In the genomic region with DNA sequence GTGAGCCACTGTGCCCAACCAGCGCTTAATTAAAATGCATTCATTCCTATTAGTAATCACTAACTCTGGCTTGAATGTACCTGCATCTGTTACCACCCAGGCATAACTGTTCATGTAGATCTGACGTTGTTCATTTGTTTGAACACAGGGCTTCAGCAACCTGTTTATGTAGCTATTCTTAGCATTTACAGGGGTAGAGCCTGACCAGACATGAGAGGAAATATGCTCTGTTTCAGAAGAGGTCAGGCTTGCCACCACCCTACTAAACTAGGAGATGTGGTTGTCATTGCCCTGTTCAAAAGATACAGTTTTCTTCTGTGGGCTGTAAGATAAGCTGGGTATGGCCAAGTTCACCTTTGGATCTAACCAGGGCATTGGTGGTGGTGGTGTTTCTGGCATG, we compare ENCODE assay signal across 11 cellular contexts. TPM values are rescaled to one million over a fixed set of nuclear protein-coding genes. Genes with fewer than 3 reads are reported as not detected.
DNase-seq lines count a peak whose midpoint lies in the region; ATAC-seq lines count a peak whose summit lies in the region.
"Had no signal": no experiment of that assay in that cellular context is flagged by ENCODE, and none has a peak within 500 bp of the region (broad histone marks: within the 10 kb centered on the region; RNA-seq: fewer than 3 reads in every experiment).

No MANE protein-coding gene starts in this region.

- ATAC-seq in GM18517 (IDR thresholded peaks at IDR 0.05; ENCODE audit: unreplicated experiment): peak; percentile 36
- ATAC-seq in GM21515 (IDR thresholded peaks at IDR 0.05; ENCODE audit: unreplicated experiment): peak; percentile 45
- peak; percentile 55 for ATAC-seq in HG03196 (IDR thresholded peaks at IDR 0.05; ENCODE audit: unreplicated experiment)
- ATAC-seq in esophagus mucosa: peak; percentile 53

- no peak for DNase-seq in activated CD8-positive, alpha-beta memory T cell treated with anti-CD3 and anti-CD28 coated beads, Interleukin-2, amount 50 U/mL, for 4 hours
- DNase-seq in NCI-H510A (lab: John Stamatoyannopoulos, UW): no peak
- no peak for DNase-seq in T-helper 1 cell
- no peak for DNase-seq in NCI-H345 treated with DMSO at 0.1 percent for 48 hours (lab: John Stamatoyannopoulos, UW; ENCODE audit: unreplicated experiment)
- DNase-seq: activated naive CD4-positive, alpha-beta T cell treated with anti-CD3 and anti-CD28 coated beads, Interleukin-2, amount 50 U/mL, for 16 hours; DMS79; GOT3 had no signal

RNA-seq across cellular contexts. Expression of gene MGAT5, which starts 8.8 kb away (rescaled TPM):
- total RNA-seq in esophagus mucosa: 23.6 TPM
